ENCODE assay signal across 8 cellular contexts in genomic region chr1:20507564-20508410, GRCh38. TPM values are rescaled to one million over a fixed set of nuclear protein-coding genes. Genes with fewer than 3 reads are reported as not detected.
DNase-seq lines count a peak whose midpoint lies in the region; ATAC-seq and TF ChIP-seq lines count a peak whose summit lies in the region.

A gene with protein sequence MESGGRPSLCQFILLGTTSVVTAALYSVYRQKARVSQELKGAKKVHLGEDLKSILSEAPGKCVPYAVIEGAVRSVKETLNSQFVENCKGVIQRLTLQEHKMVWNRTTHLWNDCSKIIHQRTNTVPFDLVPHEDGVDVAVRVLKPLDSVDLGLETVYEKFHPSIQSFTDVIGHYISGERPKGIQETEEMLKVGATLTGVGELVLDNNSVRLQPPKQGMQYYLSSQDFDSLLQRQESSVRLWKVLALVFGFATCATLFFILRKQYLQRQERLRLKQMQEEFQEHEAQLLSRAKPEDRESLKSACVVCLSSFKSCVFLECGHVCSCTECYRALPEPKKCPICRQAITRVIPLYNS (minus strand): TSS chr1:20508151. CDS start chr1:20508024, 127 bp downstream.

- TF ChIP-seq POLR2A in Peyer's patch (IDR thresholded peaks at IDR 0.05): peak; percentile 70 to 72

- ATAC-seq in GM21723 (IDR thresholded peaks at IDR 0.05; ENCODE audit: unreplicated experiment): peak; percentile 88
- peak; percentile 95 for ATAC-seq in esophagus mucosa

- H3K4me1 ChIP-seq in Peyer's patch: peaks cover 0 to 27% (median 4%) of the 10 kb centered on the region in 4 donors
- peaks cover 35% of the 10 kb centered on the region for H3K4me1 ChIP-seq in muscle layer of colon (ENCODE audit: insufficient read depth, low read length)

- DNase-seq in DMS114 treated with DMSO at 0.1 percent for 48 hours (lab: John Stamatoyannopoulos, UW; ENCODE audit: unreplicated experiment) (peak; percentile 76), Peyer's patch (peak; percentile 94 to 98 (median 96))
- DNase-seq in activated T-cell treated with anti-CD3 and anti-CD28 coated beads, Interleukin-2, amount 50 U/mL, for 48 hours: peak; percentile 96 to 97
- peak; percentile 88 to 92 for DNase-seq in stimulated activated CD8-positive, alpha-beta memory T cell treated with anti-CD3 and anti-CD28 coated beads, Interleukin-7, amount 100 ng/mL, for 1 hour (ENCODE audit: low read depth in 2 of 2)

- peak within 1 kb of the TSS; percentile 77 to 97 (median 88) for H3K4me3 ChIP-seq in Peyer's patch
- peak within 1 kb of the TSS; percentile 95 to 96 for H3K4me3 ChIP-seq in muscle layer of colon (ENCODE audit: low read depth in 1 of 2, low read length in 2 of 2)

- H3K9me3 ChIP-seq in KOPT-K1 (ENCODE audit: insufficient read depth, low read length, poor library complexity, severe bottlenecking) (peaks cover 9% of the 10 kb centered on the region), Peyer's patch (no peaks in the 10 kb centered on the region), muscle layer of colon (ENCODE audit: low read length) (no peaks in the 10 kb centered on the region)

- H3K36me3 ChIP-seq in KOPT-K1 (ENCODE audit: insufficient read depth, low read length) (peaks cover 11% of the 10 kb centered on the region; the same call in 1 of the 2 replicates), Peyer's patch (peaks cover 0 to 21% (median 0%) of the 10 kb centered on the region in 3 donors), muscle layer of colon (ENCODE audit: insufficient read depth, low read length) (peaks cover 8% of the 10 kb centered on the region)

- peak within 1 kb of the TSS; percentile 82 for H3K9ac ChIP-seq in muscle layer of colon (ENCODE audit: low read length)

- peak within 1 kb of the TSS; percentile 55 for H3K27ac ChIP-seq in KOPT-K1 (ENCODE audit: low read depth, low read length, poor library complexity, severe bottlenecking)
- H3K27ac ChIP-seq in Peyer's patch: peak within 1 kb of the TSS; percentile 81 to 86 (median 84)
- peak within 1 kb of the TSS; percentile 73 for H3K27ac ChIP-seq in muscle layer of colon (ENCODE audit: low read depth, low read length)

- H3K27me3 ChIP-seq in Peyer's patch (no peaks in the 10 kb centered on the region), muscle layer of colon (ENCODE audit: control insufficient read depth in 1 of 2, insufficient read depth in 2 of 2, low read length in 2 of 2) (no peaks in the 10 kb centered on the region)

- no peak for TF ChIP-seq CTCF in Peyer's patch (IDR thresholded peaks at IDR 0.05)

RNA-seq across cellular contexts. Expression of the gene that starts here (rescaled TPM):
- total RNA-seq in Peyer's patch (10 to 100 TPM in 3 of 4 donors, 1 to 10 TPM in 1; 5.8 to 42.9 (median 28.7) TPM), esophagus mucosa (17.1 TPM)

Comparison
In these comparisons a context has a peak if more than half of its experiments do, and no peak if none do; other contexts are left out.
1. Peak in every context shown above with its lines: DNase-seq, ATAC-seq, H3K4me3 ChIP-seq and H3K27ac ChIP-seq.